In the genomic region with DNA sequence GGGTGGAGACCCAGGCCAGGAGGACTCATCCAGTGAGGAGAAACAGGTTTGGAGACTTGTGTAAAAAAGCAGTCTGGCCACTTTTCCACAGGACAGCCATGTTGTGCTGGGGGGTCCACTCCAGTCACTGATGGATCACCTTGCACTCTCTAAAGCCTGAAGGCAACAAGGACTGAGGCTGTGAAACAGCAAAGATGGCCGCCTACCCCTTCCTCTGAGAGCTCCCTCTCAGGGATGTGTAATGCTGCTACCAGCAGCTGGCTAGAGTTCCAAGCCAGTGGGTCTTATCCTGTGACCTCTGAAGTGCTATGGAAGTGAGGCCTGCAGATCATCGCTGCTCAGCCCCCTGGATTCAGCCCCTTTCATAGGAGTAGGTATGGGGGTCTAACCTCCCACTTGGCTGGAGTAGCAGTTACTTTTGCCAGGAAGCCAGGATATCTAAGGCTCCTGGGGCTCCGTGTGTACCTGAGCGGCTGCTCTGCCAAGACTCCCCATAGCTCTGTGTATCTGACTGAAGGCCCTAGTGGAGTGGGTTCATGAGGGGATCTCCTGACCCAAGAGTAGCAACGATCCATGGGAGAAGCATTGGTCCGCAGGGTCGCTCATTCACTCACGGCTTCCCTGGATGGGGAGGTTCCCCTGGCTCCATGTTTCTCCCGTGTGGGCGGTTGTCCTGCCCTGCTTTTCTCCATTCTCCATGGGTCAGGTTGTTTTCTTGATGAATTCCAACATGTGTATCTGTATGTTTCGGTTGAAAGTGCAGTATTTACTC, we compare ENCODE assay signal across 11 cellular contexts.
A peak's percentile ranks its signal among the peaks of the same experiment; 100 is the strongest.
DNase-seq lines count a peak whose midpoint lies in the region; ATAC-seq and TF ChIP-seq lines count a peak whose summit lies in the region.
"Had no signal": no experiment of that assay in that cellular context is flagged by ENCODE, and none has a peak within 500 bp of the region (broad histone marks: within the 10 kb centered on the region; RNA-seq: fewer than 3 reads in every experiment).

No MANE protein-coding gene starts in this region.

- H3K9ac ChIP-seq in BLaER1 (no peak overlapping the region), mesenchymal stem cell (ENCODE audit: low read length) (no peak overlapping the region), mammary epithelial cell (ENCODE audit: insufficient read depth, low read length) (no peak overlapping the region)

- H3K79me1 ChIP-seq in mesenchymal stem cell (replicated peaks; ENCODE audit: low read length, poor library complexity, severe bottlenecking) = no peaks in the 10 kb centered on the region

- H3K27ac Mint-ChIP-seq in activated CD8-positive, alpha-beta T cell treated with anti-CD3 and anti-CD28 coated beads, Interleukin-2, amount 10 ng/mL, durations not matched to agents 7 days and 5 days = peak overlapping the region; percentile 88

- intact Hi-C loops in mammary epithelial cell (cut with micrococcal nuclease) = no loop called here

- H2BK120ac ChIP-seq in mesenchymal stem cell (ENCODE audit: low read depth, low read length) = no peak overlapping the region

- no peak overlapping the region for H3K4ac ChIP-seq in mesenchymal stem cell (ENCODE audit: low read depth in 1 of 2, low read length in 2 of 2)

- peaks cover 19% of the 10 kb centered on the region for H3K9me3 Mint-ChIP-seq in activated CD8-positive, alpha-beta T cell treated with anti-CD3 and anti-CD28 coated beads, Interleukin-2, amount 10 ng/mL, durations not matched to agents 7 days and 5 days (ENCODE audit: insufficient read depth)

- no peaks in the 10 kb centered on the region for H3K79me2 ChIP-seq in mammary epithelial cell (ENCODE audit: insufficient read depth, low read length)

- no peak overlapping the region for H2BK5ac ChIP-seq in mesenchymal stem cell (ENCODE audit: low read depth, low read length, poor library complexity, severe bottlenecking)

- no peak overlapping the region for H3K14ac ChIP-seq in mesenchymal stem cell (ENCODE audit: low read length in 2 of 2)

- H2AFZ ChIP-seq in mesenchymal stem cell (ENCODE audit: low read depth, low read length) = no peak overlapping the region
- H2AFZ ChIP-seq in mammary epithelial cell (ENCODE audit: low read depth, low read length) = no peak overlapping the region

- no peaks in the 10 kb centered on the region for H3K27me3 ChIP-seq in BLaER1
- no peaks in the 10 kb centered on the region for H3K27me3 ChIP-seq in mesenchymal stem cell (ENCODE audit: control insufficient read depth in 1 of 2, insufficient read depth in 1 of 2, low read length in 2 of 2)
- no peaks in the 10 kb centered on the region for H3K27me3 ChIP-seq in mammary epithelial cell (ENCODE audit: insufficient read depth, low read length)
- H3K27me3 ChIP-seq: pancreas had no signal

- H3K4me3 Mint-ChIP-seq in activated CD8-positive, alpha-beta T cell treated with anti-CD3 and anti-CD28 coated beads, Interleukin-2, amount 10 ng/mL, durations not matched to agents 7 days and 5 days = no peak overlapping the region

- H2BK15ac ChIP-seq in mesenchymal stem cell (ENCODE audit: low read depth, poor library complexity, severe bottlenecking) = no peak overlapping the region

- TF ChIP-seq CTCF in GM12865 (IDR thresholded peaks at IDR 0.05; ENCODE audit: insufficient read depth, low read depth, low read length, missing control alignments) (no peak), mammary epithelial cell (conservative IDR thresholded peaks at IDR 0.05 in 1 of 2, IDR thresholded peaks at IDR 0.05 in 1 of 2; ENCODE audit: extremely low read depth in 1 of 2, insufficient read depth in 1 of 2, low read depth in 1 of 2, low read length in 2 of 2) (no peak)

- H2BK12ac ChIP-seq in mesenchymal stem cell (ENCODE audit: low read length in 2 of 2) = no peak overlapping the region

- H3K36me3 Mint-ChIP-seq in activated CD8-positive, alpha-beta T cell treated with anti-CD3 and anti-CD28 coated beads, Interleukin-2, amount 10 ng/mL, durations not matched to agents 7 days and 5 days (ENCODE audit: low read depth) = peaks cover 30% of the 10 kb centered on the region

- H3K4me1 Mint-ChIP-seq in activated CD8-positive, alpha-beta T cell treated with anti-CD3 and anti-CD28 coated beads, Interleukin-2, amount 10 ng/mL, durations not matched to agents 7 days and 5 days (ENCODE audit: low read depth) = peaks cover 77% of the 10 kb centered on the region

- POLR2A ChIA-PET in activated CD8-positive, alpha-beta T cell treated with anti-CD3 and anti-CD28 coated beads, Interleukin-2, amount 10 ng/mL, durations not matched to agents 7 days and 5 days (lab: Charles Lee) = interaction anchor here (1.2 to 7.6 kb wide), 5 partner anchors 11 to 80 kb away, joined by 3 to 138 read pairs (median 15); partner anchors contain the start of gene TNFSF10

- H4K91ac ChIP-seq in mesenchymal stem cell (ENCODE audit: low read length) = no peak overlapping the region

- H4K20me1 ChIP-seq in BLaER1 (no peaks in the 10 kb centered on the region), mammary epithelial cell (ENCODE audit: insufficient read depth, low read length) (no peaks in the 10 kb centered on the region)

- H3K36me3 ChIP-seq in BLaER1 (no peaks in the 10 kb centered on the region), mesenchymal stem cell (ENCODE audit: control insufficient read depth in 1 of 2, insufficient read depth in 2 of 2, low read depth in 1 of 2, low read length in 2 of 2) (no peaks in the 10 kb centered on the region), mammary epithelial cell (ENCODE audit: insufficient read depth, low read length) (no peaks in the 10 kb centered on the region)
- H3K36me3 ChIP-seq: pancreas had no signal

- H3K4me2 ChIP-seq in BLaER1 (peak overlapping the region; percentile 75), mesenchymal stem cell (ENCODE audit: low read length, poor library complexity, severe bottlenecking) (no peak overlapping the region), mammary epithelial cell (ENCODE audit: insufficient read depth, low read depth, low read length) (no peak overlapping the region)

- CTCF ChIA-PET in activated CD8-positive, alpha-beta T cell treated with anti-CD3 and anti-CD28 coated beads, Interleukin-2, amount 10 ng/mL, durations not matched to agents 7 days and 5 days (lab: Charles Lee) = interaction anchor here (0.7 to 8.7 kb wide), 9 partner anchors 12 to 105 kb away, joined by 3 to 214 read pairs (median 24); partner anchors contain the start of gene TNFSF10
- CTCF ChIA-PET in mammary epithelial cell (lab: Charles Lee; ENCODE audit: low non-redundant PET) = interaction anchor here (0.7 kb wide), 1 partner anchor 259 kb away, joined by 4 read pairs; no protein-coding TSS in a partner anchor

- peak; percentile 15 for ATAC-seq in activated CD8-positive, alpha-beta T cell treated with anti-CD3 and anti-CD28 coated beads, Interleukin-2, amount 10 ng/mL, durations not matched to agents 7 days and 5 days
- ATAC-seq in GM21528 (IDR thresholded peaks at IDR 0.05; ENCODE audit: low FRiP score, unreplicated experiment) = no peak
- no peak for ATAC-seq in GM21717 (IDR thresholded peaks at IDR 0.05; ENCODE audit: unreplicated experiment)
- ATAC-seq: pancreas had no signal

- H3K18ac ChIP-seq in mesenchymal stem cell (ENCODE audit: low read depth in 1 of 2, low read length in 2 of 2) = no peak overlapping the region

- H3K9me3 ChIP-seq in BLaER1 (peaks cover 20% of the 10 kb centered on the region), mesenchymal stem cell (ENCODE audit: control insufficient read depth, low read length) (no peaks in the 10 kb centered on the region), mammary epithelial cell (replicated peaks; ENCODE audit: insufficient read depth, low read length) (no peaks in the 10 kb centered on the region)
- H3K9me3 ChIP-seq: pancreas had no signal

- 96% methylated on average over 11 of the region's 11 CpGs for WGBS in mesenchymal stem cell
- 97% methylated on average over 11 of the region's 11 CpGs for WGBS in mammary epithelial cell (ENCODE audit: low coverage, missing lambda C conversion rate)

- H2AK5ac ChIP-seq in mesenchymal stem cell (ENCODE audit: low read length, severe bottlenecking) = peak overlapping the region; percentile 30

- H3K23ac ChIP-seq in mesenchymal stem cell (ENCODE audit: low read length in 2 of 2) = no peak overlapping the region

- H3K4me1 ChIP-seq in BLaER1 (peaks cover 26% of the 10 kb centered on the region), mesenchymal stem cell (ENCODE audit: control insufficient read depth, insufficient read depth, low read depth, low read length) (peaks cover 14% of the 10 kb centered on the region), mammary epithelial cell (ENCODE audit: insufficient read depth, low read length) (peaks cover 8% of the 10 kb centered on the region)

- dilution Hi-C loops in mammary epithelial cell (cut with HindIII; ENCODE audit: low sequenced_read_pairs) = no loop called here

- DNase-seq in GM12865 (ENCODE audit: low read depth) (peak; percentile 41), mesenchymal stem cell (no peak), glomerular visceral epithelial cell (ENCODE audit: extremely low spot score) (no peak), mammary epithelial cell (no peak)
- peak; percentile 58 for DNase-seq in activated CD8-positive, alpha-beta T cell treated with anti-CD3 and anti-CD28 coated beads, Interleukin-2, amount 10 ng/mL, durations not matched to agents 7 days and 5 days
- DNase-seq: NCI-H1105 treated with DMSO at 0.1 percent for 48 hours, NCI-H524, pancreas had no signal

- no peaks in the 10 kb centered on the region for H3K27me3 Mint-ChIP-seq in activated CD8-positive, alpha-beta T cell treated with anti-CD3 and anti-CD28 coated beads, Interleukin-2, amount 10 ng/mL, durations not matched to agents 7 days and 5 days (ENCODE audit: low read depth)

- no peak overlapping the region for H4K8ac ChIP-seq in mesenchymal stem cell (ENCODE audit: low read length)

- H3K4me3 ChIP-seq in BLaER1 (no peak overlapping the region), GM12865 (ENCODE audit: low read depth, low read length) (peak overlapping the region; percentile 9; the same call in 1 of the 2 replicates), mesenchymal stem cell (ENCODE audit: insufficient read depth in 1 of 2, low read depth in 1 of 2, low read length in 2 of 2) (no peak overlapping the region), mammary epithelial cell (replicated peaks in 1 of 3; ENCODE audit: insufficient read depth in 1 of 3, low read depth in 2 of 3, low read length in 3 of 3) (no peak overlapping the region)
- H3K4me3 ChIP-seq: pancreas had no signal

- in situ Hi-C loops in mammary epithelial cell (cut with MboI; ENCODE audit: low sequenced_read_pairs in 2 of 2) = no loop called here

- BruUV-seq in mammary epithelial cell (replicated peaks; lab: Mats Ljungman, UMichigan) = no TSS peak

- H3K27ac ChIP-seq in BLaER1 (no peak overlapping the region), mesenchymal stem cell (ENCODE audit: low read length, poor library complexity, severe bottlenecking) (no peak overlapping the region), mammary epithelial cell (ENCODE audit: insufficient read depth, low read depth, low read length) (no peak overlapping the region)

Comparison
In these comparisons a context has a peak if more than half of its experiments do, and no peak if none do; other contexts are left out.
1. DNase-seq: peak in GM12865 (single experiment) and activated CD8-positive, alpha-beta T cell treated with anti-CD3 and anti-CD28 coated beads, Interleukin-2, amount 10 ng/mL, durations not matched to agents 7 days and 5 days (single experiment); none in mesenchymal stem cell (single experiment), glomerular visceral epithelial cell (single experiment) and mammary epithelial cell (single experiment).